ENCODE assay signal across 1 cellular context in genomic region chr9:93188426-93189368, GRCh38.
TF ChIP-seq lines count a peak whose summit lies in the region.

No MANE protein-coding gene starts in this region.

TF ChIP-seq in WTC11, 78 proteins besides CTCF, POLR2A, EP300 and RAD21 (continued from another document):
- TF ChIP-seq, protein P1, sequence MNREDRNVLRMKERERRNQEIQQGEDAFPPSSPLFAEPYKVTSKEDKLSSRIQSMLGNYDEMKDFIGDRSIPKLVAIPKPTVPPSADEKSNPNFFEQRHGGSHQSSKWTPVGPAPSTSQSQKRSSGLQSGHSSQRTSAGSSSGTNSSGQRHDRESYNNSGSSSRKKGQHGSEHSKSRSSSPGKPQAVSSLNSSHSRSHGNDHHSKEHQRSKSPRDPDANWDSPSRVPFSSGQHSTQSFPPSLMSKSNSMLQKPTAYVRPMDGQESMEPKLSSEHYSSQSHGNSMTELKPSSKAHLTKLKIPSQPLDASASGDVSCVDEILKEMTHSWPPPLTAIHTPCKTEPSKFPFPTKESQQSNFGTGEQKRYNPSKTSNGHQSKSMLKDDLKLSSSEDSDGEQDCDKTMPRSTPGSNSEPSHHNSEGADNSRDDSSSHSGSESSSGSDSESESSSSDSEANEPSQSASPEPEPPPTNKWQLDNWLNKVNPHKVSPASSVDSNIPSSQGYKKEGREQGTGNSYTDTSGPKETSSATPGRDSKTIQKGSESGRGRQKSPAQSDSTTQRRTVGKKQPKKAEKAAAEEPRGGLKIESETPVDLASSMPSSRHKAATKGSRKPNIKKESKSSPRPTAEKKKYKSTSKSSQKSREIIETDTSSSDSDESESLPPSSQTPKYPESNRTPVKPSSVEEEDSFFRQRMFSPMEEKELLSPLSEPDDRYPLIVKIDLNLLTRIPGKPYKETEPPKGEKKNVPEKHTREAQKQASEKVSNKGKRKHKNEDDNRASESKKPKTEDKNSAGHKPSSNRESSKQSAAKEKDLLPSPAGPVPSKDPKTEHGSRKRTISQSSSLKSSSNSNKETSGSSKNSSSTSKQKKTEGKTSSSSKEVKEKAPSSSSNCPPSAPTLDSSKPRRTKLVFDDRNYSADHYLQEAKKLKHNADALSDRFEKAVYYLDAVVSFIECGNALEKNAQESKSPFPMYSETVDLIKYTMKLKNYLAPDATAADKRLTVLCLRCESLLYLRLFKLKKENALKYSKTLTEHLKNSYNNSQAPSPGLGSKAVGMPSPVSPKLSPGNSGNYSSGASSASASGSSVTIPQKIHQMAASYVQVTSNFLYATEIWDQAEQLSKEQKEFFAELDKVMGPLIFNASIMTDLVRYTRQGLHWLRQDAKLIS (CRISPR knock-in tag; IDR thresholded peaks at IDR 0.05; ENCODE audit: borderline replicate concordance) = no peak
- TF ChIP-seq TP53 (CRISPR knock-in tag; IDR thresholded peaks at IDR 0.05) = no peak
